In genomic region chrX:11408783-11409182, GRCh38 we compare ENCODE assay signal across 36 cellular contexts.
"Had no signal": no experiment of that assay in that cellular context is flagged by ENCODE, and none has a peak within 500 bp of the region (broad histone marks: within the 10 kb centered on the region; RNA-seq: fewer than 3 reads in every experiment).

No MANE protein-coding gene starts in this region.

- DNase-seq: activated CD4-positive, alpha-beta memory T cell treated with anti-CD3 and anti-CD28 coated beads, Interleukin-2, amount 10 ng/mL, durations not matched to agents 7 days and 5 days; activated CD4-positive, alpha-beta T cell treated with anti-CD3 and anti-CD28 coated beads for 1 hour; activated CD4-positive, alpha-beta T cell treated with anti-CD3 and anti-CD28 coated beads for 36 hours; activated CD4-positive, alpha-beta T cell treated with anti-CD3 and anti-CD28 coated beads for 48 hours; activated CD4-positive, alpha-beta T cell treated with anti-CD3 and anti-CD28 coated beads, Interleukin-2, amount 10 ng/mL, durations not matched to agents 7 days and 5 days; activated CD4-positive, alpha-beta T cell treated with anti-CD3 and anti-CD28 coated beads, Interleukin-2, amount 50 U/mL, for 48 hours; activated CD4-positive, CD25-positive, alpha-beta regulatory T cell; activated CD8-positive, alpha-beta memory T cell treated with anti-CD3 and anti-CD28 coated beads for 24 hours; activated CD8-positive, alpha-beta memory T cell treated with anti-CD3 and anti-CD28 coated beads, Interleukin-2, amount 10 ng/mL, durations not matched to agents 7 days and 5 days; activated CD8-positive, alpha-beta memory T cell treated with anti-CD3 and anti-CD28 coated beads, Interleukin-2, amount 50 U/mL, for 48 hours; activated CD8-positive, alpha-beta T cell treated with anti-CD3 and anti-CD28 coated beads, Interleukin-2, amount 10 ng/mL, durations not matched to agents 7 days and 5 days; activated effector memory CD4-positive, alpha-beta T cell treated with Interleukin-2 at 50 U/mL for 16 hours; activated gamma-delta T cell; activated naive CD4-positive, alpha-beta T cell treated with anti-CD3 and anti-CD28 coated beads, Interleukin-2, amount 10 ng/mL, durations not matched to agents 7 days and 5 days; activated naive CD4-positive, alpha-beta T cell treated with Interleukin-2 at 50 U/mL for 16 hours; activated naive CD8-positive, alpha-beta T cell treated with anti-CD3 and anti-CD28 coated beads, Interleukin-2, amount 10 ng/mL, durations not matched to agents 7 days and 5 days; activated naive CD8-positive, alpha-beta T cell treated with anti-CD3 and anti-CD28 coated beads, Interleukin-2, amount 50 U/mL, for 24 hours; activated T-cell treated with anti-CD3 and anti-CD28 coated beads, Interleukin-2, amount 50 U/mL, for 24 hours; activated T-cell treated with anti-CD3 and anti-CD28 coated beads, Interleukin-2, amount 50 U/mL, for 48 hours; amygdala; anterior cingulate cortex; body of pancreas; brain microvascular endothelial cell; central memory CD4-positive, alpha-beta T cell; T-helper 2 cell; T-helper 9 cell; WERI-Rb-1 had no signal

- H3K9me3 Mint-ChIP-seq: activated CD4-positive, alpha-beta memory T cell treated with anti-CD3 and anti-CD28 coated beads, Interleukin-2, amount 10 ng/mL, durations not matched to agents 7 days and 5 days; activated CD4-positive, alpha-beta T cell treated with anti-CD3 and anti-CD28 coated beads, Interleukin-2, amount 10 ng/mL, durations not matched to agents 7 days and 5 days; activated naive CD4-positive, alpha-beta T cell treated with anti-CD3 and anti-CD28 coated beads, Interleukin-2, amount 10 ng/mL, durations not matched to agents 7 days and 5 days; activated naive CD4-positive, alpha-beta T cell treated with anti-CD3 and anti-CD28 coated beads, Interleukin-2, amount 50 U/mL, for 24 hours; activated naive CD8-positive, alpha-beta T cell treated with anti-CD3 and anti-CD28 coated beads, Interleukin-2, amount 10 ng/mL, durations not matched to agents 7 days and 5 days; activated naive CD8-positive, alpha-beta T cell treated with anti-CD3 and anti-CD28 coated beads, Interleukin-2, amount 50 U/mL, for 24 hours; activated T-cell treated with anti-CD3 and anti-CD28 coated beads, Interleukin-2, amount 50 U/mL, for 24 hours; activated T-helper 2 cell treated with anti-CD3 and anti-CD28 coated beads, Interferon-gamma antibody, Interleukin-2, Interleukin-4, amounts not matched to agents 10 μg/mL and 5 μg/mL and 100 μg/mL, durations not matched to agents 14 hours and 24 hours and 36 hours; T-helper 1 cell treated with Interleukin-12 subunit alpha and Interleukin-12 subunit beta and Interleukin-4 antibody, amounts not matched to agents 30 μg/mL and 1 μg/mL, for 36 hours; T-helper 2 cell treated with Interferon-gamma antibody and Interleukin-4, amounts not matched to agents 5 μg/mL and 100 μg/mL, for 36 hours; WTC11 had no signal

- H3K27ac ChIP-seq: ascending aorta, body of pancreas, brain microvascular endothelial cell, breast epithelium, WERI-Rb-1 had no signal

- H3K4me1 ChIP-seq: body of pancreas, breast epithelium had no signal

- ATAC-seq: activated CD4-positive, alpha-beta T cell treated with anti-CD3 and anti-CD28 coated beads for 36 hours; activated CD4-positive, CD25-positive, alpha-beta regulatory T cell treated with anti-CD3 and anti-CD28 coated beads, Interleukin-2, amount 50 U/mL, for 24 hours; activated CD8-positive, alpha-beta memory T cell treated with anti-CD3 and anti-CD28 coated beads, Interleukin-2, amount 10 ng/mL, durations not matched to agents 7 days and 5 days; activated CD8-positive, alpha-beta T cell treated with anti-CD3 and anti-CD28 coated beads, Interleukin-2, amount 10 ng/mL, durations not matched to agents 7 days and 5 days; activated naive CD8-positive, alpha-beta T cell treated with anti-CD3 and anti-CD28 coated beads, Interleukin-2, amount 50 U/mL, for 24 hours; body of pancreas; WTC11 had no signal

- H3K4me3 ChIP-seq: ascending aorta, body of pancreas, breast epithelium had no signal

- H3K27me3 Mint-ChIP-seq: activated CD4-positive, alpha-beta memory T cell treated with anti-CD3 and anti-CD28 coated beads, Interleukin-2, amount 10 ng/mL, durations not matched to agents 7 days and 5 days; activated CD4-positive, alpha-beta T cell treated with anti-CD3 and anti-CD28 coated beads, Interleukin-2, amount 10 ng/mL, durations not matched to agents 7 days and 5 days; activated CD8-positive, alpha-beta memory T cell treated with anti-CD3 and anti-CD28 coated beads, Interleukin-2, amount 10 ng/mL, durations not matched to agents 7 days and 5 days; activated naive CD4-positive, alpha-beta T cell treated with anti-CD3 and anti-CD28 coated beads, Interleukin-2, amount 10 ng/mL, durations not matched to agents 7 days and 5 days; activated naive CD4-positive, alpha-beta T cell treated with anti-CD3 and anti-CD28 coated beads, Interleukin-2, amount 50 U/mL, for 24 hours; activated naive CD8-positive, alpha-beta T cell; activated naive CD8-positive, alpha-beta T cell treated with anti-CD3 and anti-CD28 coated beads, Interleukin-2, amount 10 ng/mL, durations not matched to agents 7 days and 5 days; activated naive CD8-positive, alpha-beta T cell treated with anti-CD3 and anti-CD28 coated beads, Interleukin-2, amount 50 U/mL, for 24 hours had no signal

- H3K36me3 ChIP-seq: ascending aorta, brain microvascular endothelial cell, breast epithelium, WERI-Rb-1 had no signal

- H3K4me1 Mint-ChIP-seq: activated CD4-positive, alpha-beta memory T cell treated with anti-CD3 and anti-CD28 coated beads, Interleukin-2, amount 10 ng/mL, durations not matched to agents 7 days and 5 days; activated CD4-positive, alpha-beta T cell treated with anti-CD3 and anti-CD28 coated beads for 36 hours; activated CD4-positive, alpha-beta T cell treated with anti-CD3 and anti-CD28 coated beads, Interleukin-2, amount 10 ng/mL, durations not matched to agents 7 days and 5 days; activated CD8-positive, alpha-beta memory T cell treated with anti-CD3 and anti-CD28 coated beads, Interleukin-2, amount 10 ng/mL, durations not matched to agents 7 days and 5 days; activated naive CD4-positive, alpha-beta T cell treated with anti-CD3 and anti-CD28 coated beads, Interleukin-2, amount 10 ng/mL, durations not matched to agents 7 days and 5 days; activated naive CD4-positive, alpha-beta T cell treated with anti-CD3 and anti-CD28 coated beads, Interleukin-2, amount 50 U/mL, for 24 hours; activated naive CD8-positive, alpha-beta T cell treated with anti-CD3 and anti-CD28 coated beads, Interleukin-2, amount 10 ng/mL, durations not matched to agents 7 days and 5 days; activated naive CD8-positive, alpha-beta T cell treated with anti-CD3 and anti-CD28 coated beads, Interleukin-2, amount 50 U/mL, for 24 hours; WTC11 had no signal

- H3K4me3 Mint-ChIP-seq: activated CD4-positive, alpha-beta memory T cell treated with anti-CD3 and anti-CD28 coated beads, Interleukin-2, amount 10 ng/mL, durations not matched to agents 7 days and 5 days; activated CD4-positive, alpha-beta T cell treated with anti-CD3 and anti-CD28 coated beads for 36 hours; activated CD4-positive, alpha-beta T cell treated with anti-CD3 and anti-CD28 coated beads, Interleukin-2, amount 10 ng/mL, durations not matched to agents 7 days and 5 days; activated CD8-positive, alpha-beta memory T cell treated with anti-CD3 and anti-CD28 coated beads, Interleukin-2, amount 10 ng/mL, durations not matched to agents 7 days and 5 days; activated CD8-positive, alpha-beta T cell treated with anti-CD3 and anti-CD28 coated beads, Interleukin-2, amount 10 ng/mL, durations not matched to agents 7 days and 5 days; activated naive CD4-positive, alpha-beta T cell treated with anti-CD3 and anti-CD28 coated beads, Interleukin-2, amount 10 ng/mL, durations not matched to agents 7 days and 5 days; activated naive CD4-positive, alpha-beta T cell treated with anti-CD3 and anti-CD28 coated beads, Interleukin-2, amount 50 U/mL, for 24 hours; activated naive CD8-positive, alpha-beta T cell; activated naive CD8-positive, alpha-beta T cell treated with anti-CD3 and anti-CD28 coated beads, Interleukin-2, amount 10 ng/mL, durations not matched to agents 7 days and 5 days; activated naive CD8-positive, alpha-beta T cell treated with anti-CD3 and anti-CD28 coated beads, Interleukin-2, amount 50 U/mL, for 24 hours; activated T-cell treated with anti-CD3 and anti-CD28 coated beads, Interleukin-2, amount 50 U/mL, for 24 hours; T-helper 1 cell treated with Interleukin-12 subunit alpha and Interleukin-12 subunit beta and Interleukin-4 antibody, amounts not matched to agents 30 μg/mL and 1 μg/mL, for 36 hours; T-helper 2 cell treated with Interferon-gamma antibody and Interleukin-4, amounts not matched to agents 5 μg/mL and 100 μg/mL, for 36 hours; WTC11 had no signal

- H3K27me3 ChIP-seq: ascending aorta, body of pancreas, brain microvascular endothelial cell had no signal

- H3K36me3 Mint-ChIP-seq: activated CD8-positive, alpha-beta memory T cell treated with anti-CD3 and anti-CD28 coated beads, Interleukin-2, amount 10 ng/mL, durations not matched to agents 7 days and 5 days; activated naive CD4-positive, alpha-beta T cell treated with anti-CD3 and anti-CD28 coated beads, Interleukin-2, amount 10 ng/mL, durations not matched to agents 7 days and 5 days; activated naive CD4-positive, alpha-beta T cell treated with anti-CD3 and anti-CD28 coated beads, Interleukin-2, amount 50 U/mL, for 24 hours; activated naive CD8-positive, alpha-beta T cell; activated naive CD8-positive, alpha-beta T cell treated with anti-CD3 and anti-CD28 coated beads, Interleukin-2, amount 10 ng/mL, durations not matched to agents 7 days and 5 days; WTC11 had no signal

- H3K27ac Mint-ChIP-seq: activated CD4-positive, alpha-beta memory T cell treated with anti-CD3 and anti-CD28 coated beads, Interleukin-2, amount 10 ng/mL, durations not matched to agents 7 days and 5 days; activated CD4-positive, alpha-beta T cell treated with anti-CD3 and anti-CD28 coated beads for 36 hours; activated CD4-positive, alpha-beta T cell treated with anti-CD3 and anti-CD28 coated beads, Interleukin-2, amount 10 ng/mL, durations not matched to agents 7 days and 5 days; activated CD8-positive, alpha-beta memory T cell treated with anti-CD3 and anti-CD28 coated beads, Interleukin-2, amount 10 ng/mL, durations not matched to agents 7 days and 5 days; activated CD8-positive, alpha-beta T cell treated with anti-CD3 and anti-CD28 coated beads, Interleukin-2, amount 10 ng/mL, durations not matched to agents 7 days and 5 days; activated naive CD4-positive, alpha-beta T cell treated with anti-CD3 and anti-CD28 coated beads, Interleukin-2, amount 10 ng/mL, durations not matched to agents 7 days and 5 days; activated naive CD4-positive, alpha-beta T cell treated with anti-CD3 and anti-CD28 coated beads, Interleukin-2, amount 50 U/mL, for 24 hours; activated naive CD8-positive, alpha-beta T cell; activated naive CD8-positive, alpha-beta T cell treated with anti-CD3 and anti-CD28 coated beads, Interleukin-2, amount 10 ng/mL, durations not matched to agents 7 days and 5 days; activated naive CD8-positive, alpha-beta T cell treated with anti-CD3 and anti-CD28 coated beads, Interleukin-2, amount 50 U/mL, for 24 hours; activated T-cell treated with anti-CD3 and anti-CD28 coated beads, Interleukin-2, amount 50 U/mL, for 24 hours; activated T-helper 2 cell treated with anti-CD3 and anti-CD28 coated beads, Interferon-gamma antibody, Interleukin-2, Interleukin-4, amounts not matched to agents 10 μg/mL and 5 μg/mL and 100 μg/mL, durations not matched to agents 14 hours and 24 hours and 36 hours; T-helper 1 cell treated with Interleukin-12 subunit alpha and Interleukin-12 subunit beta and Interleukin-4 antibody, amounts not matched to agents 30 μg/mL and 1 μg/mL, for 36 hours; T-helper 2 cell treated with Interferon-gamma antibody and Interleukin-4, amounts not matched to agents 5 μg/mL and 100 μg/mL, for 36 hours; WTC11 had no signal

- H3K9me3 ChIP-seq: ascending aorta, body of pancreas, breast epithelium had no signal
